Comparison of ENCODE assay signal across 20 cellular contexts in genomic region chr10:36441557-36441956, GRCh38.
DNase-seq lines count a peak whose midpoint lies in the region; ATAC-seq, FAIRE-seq and TF ChIP-seq lines count a peak whose summit lies in the region.
"Had no signal": no experiment of that assay in that cellular context is flagged by ENCODE, and none has a peak within 500 bp of the region (broad histone marks: within the 10 kb centered on the region; RNA-seq: fewer than 3 reads in every experiment).

No MANE protein-coding gene starts in this region.

- no peak overlapping the region for H3K27ac ChIP-seq in endothelial cell of umbilical vein (ENCODE audit: insufficient read depth, low read depth, low read length)
- H3K27ac ChIP-seq in gastroesophageal sphincter = no peak overlapping the region
- H3K27ac ChIP-seq: adrenal gland had no signal

- H3K9me3 ChIP-seq in endothelial cell of umbilical vein (replicated peaks; ENCODE audit: control insufficient read depth, insufficient read depth, low read length) (no peaks in the 10 kb centered on the region), gastroesophageal sphincter (no peaks in the 10 kb centered on the region)
- H3K9me3 ChIP-seq: adrenal gland had no signal

- 62 to 71% methylated on average over 5 to 7 of the region's 7 CpGs for WGBS in gastroesophageal sphincter (ENCODE audit: low coverage in 1 of 2), 2 donors

- CTCF ChIA-PET in endothelial cell of umbilical vein (lab: Charles Lee) = interaction anchor here (0.9 to 1.4 kb wide), 3 partner anchors 13 to 269 kb away, joined by 3 to 4 read pairs (median 4); no protein-coding TSS in a partner anchor

- TF ChIP-seq EP300 in gastroesophageal sphincter (IDR thresholded peaks at IDR 0.05) = no peak

- H4K20me1 ChIP-seq in endothelial cell of umbilical vein (replicated peaks; ENCODE audit: control insufficient read depth, extremely low read depth, insufficient read depth, low read length) = no peaks in the 10 kb centered on the region

- peak; percentile 75 for FAIRE-seq in endothelial cell of umbilical vein (lab: Jason Lieb, UNC)
- FAIRE-seq: HepG2 had no signal

- H3K36me3 ChIP-seq in endothelial cell of umbilical vein (ENCODE audit: control insufficient read depth in 2 of 2, extremely low read depth in 1 of 2, insufficient read depth in 2 of 2, low read length in 2 of 2) (no peaks in the 10 kb centered on the region), gastroesophageal sphincter (no peaks in the 10 kb centered on the region)
- H3K36me3 ChIP-seq: adrenal gland had no signal

- H3K9me1 ChIP-seq in endothelial cell of umbilical vein (replicated peaks; ENCODE audit: control insufficient read depth, extremely low read depth, insufficient read depth, low read length) = no peaks in the 10 kb centered on the region

- no peak for TF ChIP-seq POLR2A in endothelial cell of umbilical vein (IDR thresholded peaks at IDR 0.05; ENCODE audit: low read depth, low read length)
- no peak for TF ChIP-seq POLR2A in gastroesophageal sphincter (IDR thresholded peaks at IDR 0.05)

- TF ChIP-seq CTCF in endothelial cell of umbilical vein (IDR thresholded peaks at IDR 0.05; ENCODE audit: extremely low read depth in 1 of 2, insufficient read depth in 1 of 2, low read depth in 1 of 2, low read length in 2 of 2) (no peak), gastroesophageal sphincter (IDR thresholded peaks at IDR 0.05) (no peak), omental fat pad (IDR thresholded peaks at IDR 0.05) (no peak)

- H3K79me2 ChIP-seq in endothelial cell of umbilical vein (ENCODE audit: control insufficient read depth, insufficient read depth, low read length) = no peaks in the 10 kb centered on the region

- peak overlapping the region; percentile 77 for H3K4me2 ChIP-seq in endothelial cell of umbilical vein (ENCODE audit: insufficient read depth, low read length)

- H2AFZ ChIP-seq in endothelial cell of umbilical vein (ENCODE audit: low read depth, low read length) = peak overlapping the region; percentile 78

- no peak overlapping the region for H3K9ac ChIP-seq in endothelial cell of umbilical vein (replicated peaks; ENCODE audit: extremely low read depth, insufficient read depth, low read length)

- DNase-seq in Right ventricle myocardium superior = no peak
- no peak for DNase-seq in cardiac septum (ENCODE audit: low spot score)
- peak; percentile 65 for DNase-seq in endothelial cell of umbilical vein (ENCODE audit: low read depth, low spot score)
- DNase-seq in iris pigment epithelial cell (ENCODE audit: low read depth) = peak; percentile 25
- DNase-seq in middle frontal gyrus (ENCODE audit: extremely low spot score, low spot score) = no peak
- DNase-seq in omental fat pad (ENCODE audit: low spot score) = no peak
- no peak for DNase-seq in NCI-H2107 treated with DMSO at 0.1 percent for 48 hours (lab: John Stamatoyannopoulos, UW; ENCODE audit: unreplicated experiment)
- DNase-seq: 8988T; activated CD4-positive, alpha-beta T cell treated with anti-CD3 and anti-CD28 coated beads, Interleukin-2, amount 50 U/mL, for 1 hour; activated gamma-delta T cell; adrenal gland; DMS153; foreskin fibroblast; MM.1S; NCI-H1694; stimulated activated CD4-positive, alpha-beta T cell treated with anti-CD3 and anti-CD28 coated beads, Interleukin-15, amount 100 ng/mL, for 24 hours; T-cell had no signal

- H3K4me1 ChIP-seq in endothelial cell of umbilical vein (ENCODE audit: control insufficient read depth, extremely low read depth, insufficient read depth, low read length) = peaks cover 11% of the 10 kb centered on the region
- no peaks in the 10 kb centered on the region for H3K4me1 ChIP-seq in gastroesophageal sphincter
- H3K4me1 ChIP-seq: adrenal gland had no signal

- ATAC-seq in Right ventricle myocardium superior (ENCODE audit: poor library complexity) (peak; percentile 94), gastroesophageal sphincter (no peak), omental fat pad (ENCODE audit: low FRiP score) (no peak)
- ATAC-seq: HepG2; stimulated activated memory B cell treated with anti-CD40 and anti-IgM and Interleukin-4, amounts not matched to agents 10 μg/mL and 1 μg/mL and 100 μg/mL, for 72 hours; T-cell had no signal

- intact Hi-C loops in Right ventricle myocardium superior (cut with DNase I) (no loop called here), cardiac septum (cut with DNase I) (no loop called here), endothelial cell of umbilical vein (cut with micrococcal nuclease) (no loop called here)

- no peaks in the 10 kb centered on the region for H3K27me3 ChIP-seq in endothelial cell of umbilical vein (ENCODE audit: control insufficient read depth in 2 of 2, insufficient read depth in 2 of 2, low read length in 2 of 2)
- H3K27me3 ChIP-seq in gastroesophageal sphincter = no peaks in the 10 kb centered on the region
- H3K27me3 ChIP-seq: adrenal gland had no signal

- BruUV-seq in endothelial cell of umbilical vein (replicated peaks; lab: Mats Ljungman, UMichigan) = no TSS peak

- POLR2A ChIA-PET in endothelial cell of umbilical vein (lab: Charles Lee) = no interaction called here

- dilution Hi-C loops in endothelial cell of umbilical vein (cut with MboI; ENCODE audit: extremely low pct_ligation_motif_present, low sequenced_read_pairs) = no loop called here

- H3K4me3 ChIP-seq in endothelial cell of umbilical vein (replicated peaks in 1 of 3; ENCODE audit: insufficient read depth in 1 of 3, low read depth in 1 of 3, low read length in 3 of 3) = no peak overlapping the region
- H3K4me3 ChIP-seq in gastroesophageal sphincter = no peak overlapping the region
- H3K4me3 ChIP-seq: adrenal gland had no signal

TF ChIP-seq in endothelial cell of umbilical vein, 7 proteins besides CTCF, POLR2A, EP300 and RAD21:
- TF ChIP-seq, protein P1, sequence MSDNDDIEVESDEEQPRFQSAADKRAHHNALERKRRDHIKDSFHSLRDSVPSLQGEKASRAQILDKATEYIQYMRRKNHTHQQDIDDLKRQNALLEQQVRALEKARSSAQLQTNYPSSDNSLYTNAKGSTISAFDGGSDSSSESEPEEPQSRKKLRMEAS (IDR thresholded peaks at IDR 0.05; ENCODE audit: insufficient read depth, insufficient read length) = no peak
- TF ChIP-seq FOS (IDR thresholded peaks at IDR 0.05; ENCODE audit: borderline replicate concordance, insufficient read depth, low read length) (peak; percentile 63), JUN (IDR thresholded peaks at IDR 0.05; ENCODE audit: borderline replicate concordance, insufficient read depth, insufficient read length, low read depth) (peak; percentile 58), EZH2 (IDR thresholded peaks at IDR 0.05; ENCODE audit: borderline replicate concordance, low read depth, low read length, severe bottlenecking) (no peak), MYC (IDR thresholded peaks at IDR 0.05; ENCODE audit: low read depth, low read length) (no peak), POLR2AphosphoS5 (IDR thresholded peaks at IDR 0.05; ENCODE audit: insufficient read depth, low read depth, low read length) (peak; percentile 50), GATA2 (IDR thresholded peaks at IDR 0.05; ENCODE audit: insufficient read depth, insufficient read length, low read depth, low read length) (peak; percentile 90)
TF ChIP-seq in endothelial cell of umbilical vein: peak in this region for 4.

Comparison
In these comparisons a context has a peak if more than half of its experiments do, and no peak if none do; other contexts are left out.
1. DNase-seq: peak in endothelial cell of umbilical vein (single experiment) and iris pigment epithelial cell (single experiment); none in Right ventricle myocardium superior (single experiment), cardiac septum (single experiment), middle frontal gyrus (single experiment), omental fat pad (single experiment) and NCI-H2107 treated with DMSO at 0.1 percent for 48 hours (single experiment).